Comparison of ENCODE assay signal across 11 cellular contexts in genomic region chr10:44201011-44201410, GRCh38.
"Had no signal": no experiment of that assay in that cellular context is flagged by ENCODE, and none has a peak within 500 bp of the region (broad histone marks: within the 10 kb centered on the region; RNA-seq: fewer than 3 reads in every experiment).

No MANE protein-coding gene starts in this region.

- H3K4me3 ChIP-seq: GM23248, GM23338, HAP-1 had no signal

- DNase-seq: GM23248, GOT3, H7, H9, HCEC 1CT, HFFc6 had no signal

- H3K9me3 Mint-ChIP-seq: HFFc6 had no signal

- H3K9me3 ChIP-seq: HAP-1 had no signal

- FAIRE-seq: H1, H54 had no signal

- ATAC-seq: GM23338, HCT116 had no signal

- H3K4me2 ChIP-seq: GM23338 had no signal

- H3K27ac ChIP-seq: GM23248 had no signal

- H3K9ac ChIP-seq: GM23248 had no signal

- H2AFZ ChIP-seq: GM23248, GM23338 had no signal

- H3K4me3 Mint-ChIP-seq: GM23338, H9, HFFc6 had no signal

- H3K36me3 ChIP-seq: HAP-1 had no signal

- H3K4me1 ChIP-seq: HAP-1 had no signal

- H3K27ac Mint-ChIP-seq: GM23338, HFFc6 had no signal
